ENCODE assay signal across 9 cellular contexts in the genomic region with DNA sequence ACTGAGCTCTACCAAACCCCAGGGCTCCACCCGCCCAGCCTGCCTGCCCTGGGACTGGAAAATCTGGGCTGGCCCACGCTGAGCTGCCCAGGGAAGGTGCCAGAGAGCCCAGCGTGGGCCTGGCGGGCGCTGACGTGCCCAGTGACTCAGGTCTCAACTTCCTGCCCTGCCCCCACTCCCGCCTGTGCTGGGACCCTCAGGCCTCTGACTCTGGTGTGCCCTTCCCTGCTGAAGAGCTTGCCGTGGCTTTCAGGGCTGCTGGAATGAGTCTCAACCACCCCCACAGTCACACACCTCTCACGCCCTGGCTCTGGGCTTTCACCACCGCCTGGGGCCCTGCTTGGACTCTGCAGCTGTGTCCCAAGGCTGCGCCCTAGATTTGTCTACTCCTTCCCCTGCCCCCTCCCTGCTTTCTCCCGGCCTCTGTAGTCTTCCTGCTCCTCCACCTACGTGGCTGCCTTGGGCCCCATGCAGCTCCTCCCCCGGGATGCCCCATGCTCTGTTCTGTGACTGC. TPM values are rescaled to one million over a fixed set of nuclear protein-coding genes. Genes with fewer than 3 reads are reported as not detected.
DNase-seq lines count a peak whose midpoint lies in the region; ATAC-seq, FAIRE-seq and TF ChIP-seq lines count a peak whose summit lies in the region.
"Had no signal": no experiment of that assay in that cellular context is flagged by ENCODE, and none has a peak within 500 bp of the region (broad histone marks: within the 10 kb centered on the region; RNA-seq: fewer than 3 reads in every experiment).

No MANE protein-coding gene starts in this region.

- H3K36me3 ChIP-seq in kidney (ENCODE audit: control insufficient read depth in 1 of 2, insufficient read depth in 2 of 2, low read length in 2 of 2) = peaks cover 3 to 7% of the 10 kb centered on the region in 2 donors

- DNase-seq in right cardiac atrium = peak in 2 of 3 donors; percentile 63 to 72
- DNase-seq in left ventricle myocardium superior = no peak
- DNase-seq in amniotic stem cell (lab: John Stamatoyannopoulos, UW) = peak; percentile 52
- peak; percentile 63 for DNase-seq in urothelium cell line (ENCODE audit: low spot score)
- no peak for DNase-seq in SIG-M5 (lab: John Stamatoyannopoulos, UW)
- DNase-seq in kidney = no peak
- DNase-seq: NCI-H1694 had no signal

- H3K4me3 ChIP-seq in right cardiac atrium (ENCODE audit: low read length) = no peak overlapping the region
- H3K4me3 ChIP-seq in kidney (ENCODE audit: low read length in 2 of 2) = no peak overlapping the region

- H3K27me3 ChIP-seq in right cardiac atrium (ENCODE audit: control insufficient read depth, insufficient read depth) (no peaks in the 10 kb centered on the region), layer of hippocampus (ENCODE audit: control insufficient read depth, insufficient read depth, low read length) (no peaks in the 10 kb centered on the region)

- H3K9ac ChIP-seq in kidney (ENCODE audit: low read length in 2 of 2) = no peak overlapping the region

- H3K27ac ChIP-seq in right cardiac atrium (ENCODE audit: low read length) = no peak overlapping the region
- H3K27ac ChIP-seq in layer of hippocampus (ENCODE audit: low read depth, low read length) = peak overlapping the region; percentile 57
- H3K27ac ChIP-seq in kidney (ENCODE audit: low read depth in 2 of 2, low read length in 2 of 2) = no peak overlapping the region

- WGBS in right cardiac atrium = 68% methylated on average over 14 of the region's 14 CpGs

- TF ChIP-seq CTCF in kidney (IDR thresholded peaks at IDR 0.05; ENCODE audit: borderline replicate concordance, extremely low read depth, insufficient read depth) = no peak

- H3K4me1 ChIP-seq in right cardiac atrium (ENCODE audit: control insufficient read depth, insufficient read depth, low read length) (no peaks in the 10 kb centered on the region), kidney (ENCODE audit: control insufficient read depth in 1 of 2, insufficient read depth in 1 of 2, low read depth in 1 of 2, low read length in 2 of 2) (no peaks in the 10 kb centered on the region)

- H3K9me3 ChIP-seq in right cardiac atrium (ENCODE audit: control insufficient read depth, low read length) (no peaks in the 10 kb centered on the region), kidney (ENCODE audit: control insufficient read depth in 1 of 2, low read length in 2 of 2) (no peaks in the 10 kb centered on the region)

- FAIRE-seq in urothelium cell line (lab: Jason Lieb, UNC) (no peak), kidney (lab: Jason Lieb, UNC) (no peak)

- intact Hi-C loops in right cardiac atrium (cut with DNase I) = no loop called here
- intact Hi-C loops in left ventricle myocardium superior (cut with micrococcal nuclease) = no loop called here
- intact Hi-C loops in kidney (cut with DNase I) = no loop called here

- ATAC-seq in right cardiac atrium = peak; percentile 3 to 55
- ATAC-seq in left ventricle myocardium superior = no peak
- no peak for ATAC-seq in HG03025 (IDR thresholded peaks at IDR 0.05; ENCODE audit: low FRiP score, unreplicated experiment)

RNA-seq across cellular contexts. Expression of a gene that starts 10.4 kb away (rescaled TPM):
- total RNA-seq in right cardiac atrium (10 to 100 TPM; 11.2 to 13.9 (median 12.6) TPM), left ventricle myocardium superior (9.0 TPM), kidney (13.7 TPM)
- polyA plus RNA-seq in right cardiac atrium (8.6 TPM), kidney (ENCODE audit: insufficient read depth, low read depth, low replicate concordance) (8.0 TPM)

RNA-seq across cellular contexts. Expression of a gene that starts 22.7 kb away (rescaled TPM):
- total RNA-seq in right cardiac atrium = 100 to 1,000 TPM; 176 to 217 (median 194) TPM
- polyA plus RNA-seq in right cardiac atrium = 166 TPM
- total RNA-seq in left ventricle myocardium superior = 292 TPM
- total RNA-seq in kidney = 301 TPM
- polyA plus RNA-seq in kidney (ENCODE audit: insufficient read depth, low read depth, low replicate concordance) = 139 TPM

RNA-seq across cellular contexts. Expression of a gene that starts 24.7 kb away (rescaled TPM):
- total RNA-seq in right cardiac atrium (10 to 100 TPM; 17.6 to 20.7 (median 19.6) TPM), left ventricle myocardium superior (32.2 TPM), kidney (25.3 TPM)
- polyA plus RNA-seq in right cardiac atrium (13.1 TPM), kidney (ENCODE audit: insufficient read depth, low read depth, low replicate concordance) (19.3 TPM)

RNA-seq across cellular contexts. Expression of a gene that starts 52.2 kb away (rescaled TPM):
- total RNA-seq in right cardiac atrium (100 to 1,000 TPM; 180 to 195 (median 185) TPM), left ventricle myocardium superior (197 TPM), kidney (94.4 TPM)
- polyA plus RNA-seq in right cardiac atrium (112 TPM), kidney (ENCODE audit: insufficient read depth, low read depth, low replicate concordance) (67.1 TPM)

Comparison
In these comparisons a context has a peak if more than half of its experiments do, and no peak if none do; other contexts are left out.
1. ATAC-seq: peak in right cardiac atrium (2 of 2); none in left ventricle myocardium superior (single experiment) and HG03025 (single experiment).
2. DNase-seq: peak in right cardiac atrium (2 of 3), amniotic stem cell (single experiment) and urothelium cell line (single experiment); none in left ventricle myocardium superior (single experiment), SIG-M5 (single experiment) and kidney (single experiment).